In genomic region chrX:146224442-146224841, GRCh38 we compare ENCODE assay signal across 14 cellular contexts.
DNase-seq lines count a peak whose midpoint lies in the region; ATAC-seq and TF ChIP-seq lines count a peak whose summit lies in the region.
"Had no signal": no experiment of that assay in that cellular context is flagged by ENCODE, and none has a peak within 500 bp of the region (broad histone marks: within the 10 kb centered on the region; RNA-seq: fewer than 3 reads in every experiment).

No MANE protein-coding gene starts in this region.

- H3K27me3 Mint-ChIP-seq in nephron progenitor cell (ENCODE audit: low read depth, poor library complexity) = no peaks in the 10 kb centered on the region
- no peaks in the 10 kb centered on the region for H3K27me3 Mint-ChIP-seq in activated T-helper 17 cell treated with anti-CD3 and anti-CD28 coated beads, Interleukin-2, amount 50 U/mL, for 72 hours
- no peaks in the 10 kb centered on the region for H3K27me3 Mint-ChIP-seq in naive thymus-derived CD8-positive, alpha-beta T cell

- no peak overlapping the region for H3K27ac Mint-ChIP-seq in nephron progenitor cell
- H3K27ac Mint-ChIP-seq in activated T-helper 17 cell treated with anti-CD3 and anti-CD28 coated beads, Interleukin-2, amount 50 U/mL, for 72 hours = no peak overlapping the region
- no peak overlapping the region for H3K27ac Mint-ChIP-seq in naive thymus-derived CD8-positive, alpha-beta T cell

- ATAC-seq in activated T-helper 17 cell treated with anti-CD3 and anti-CD28 coated beads, Interleukin-2, amount 50 U/mL, for 72 hours (replicated peaks) = no peak
- ATAC-seq in naive thymus-derived CD8-positive, alpha-beta T cell = no peak
- ATAC-seq: K562 had no signal

- DNase-seq in NCI-H1105 treated with DMSO at 0.1 percent for 48 hours (lab: John Stamatoyannopoulos, UW) (peak; percentile 4), NCI-H1105 (lab: John Stamatoyannopoulos, UW) (no peak), SW480 (ENCODE audit: low spot score) (peak; percentile 1), nephron progenitor cell (no peak), OCI-M2 (lab: John Stamatoyannopoulos, UW; ENCODE audit: unreplicated experiment) (no peak)
- no peak for DNase-seq in naive thymus-derived CD8-positive, alpha-beta T cell
- DNase-seq: activated CD4-positive, alpha-beta T cell treated with anti-CD3 and anti-CD28 coated beads, Interleukin-2, amount 50 U/mL, for 1 hour; Caco-2; stimulated activated CD4-positive, alpha-beta T cell treated with anti-CD3 and anti-CD28 coated beads, Interleukin-15, amount 100 ng/mL, for 24 hours; T1000; thyroid gland had no signal

- H3K4me1 Mint-ChIP-seq in nephron progenitor cell = no peaks in the 10 kb centered on the region
- no peaks in the 10 kb centered on the region for H3K4me1 Mint-ChIP-seq in activated T-helper 17 cell treated with anti-CD3 and anti-CD28 coated beads, Interleukin-2, amount 50 U/mL, for 72 hours
- no peaks in the 10 kb centered on the region for H3K4me1 Mint-ChIP-seq in naive thymus-derived CD8-positive, alpha-beta T cell

- no peaks in the 10 kb centered on the region for H3K36me3 Mint-ChIP-seq in nephron progenitor cell (ENCODE audit: low read depth)
- no peaks in the 10 kb centered on the region for H3K36me3 Mint-ChIP-seq in activated T-helper 17 cell treated with anti-CD3 and anti-CD28 coated beads, Interleukin-2, amount 50 U/mL, for 72 hours (ENCODE audit: low read depth)
- peaks cover 0 to 3% (median 0%) of the 10 kb centered on the region in 3 donors for H3K36me3 Mint-ChIP-seq in naive thymus-derived CD8-positive, alpha-beta T cell

- POLR2A ChIA-PET in naive thymus-derived CD8-positive, alpha-beta T cell (lab: Charles Lee) = no interaction called here

- 0 out of 2 replicates have a peak, but pooled peaks have one; percentile 14 for TF ChIP-seq CTCF in LNCAP (IDR thresholded peaks at IDR 0.05)
- peak; percentile 27 for TF ChIP-seq CTCF in nephron progenitor cell (IDR thresholded peaks at IDR 0.05)

- H3K9me3 Mint-ChIP-seq in nephron progenitor cell = peaks cover 43% of the 10 kb centered on the region
- peaks cover 7% of the 10 kb centered on the region for H3K9me3 Mint-ChIP-seq in activated T-helper 17 cell treated with anti-CD3 and anti-CD28 coated beads, Interleukin-2, amount 50 U/mL, for 72 hours
- H3K9me3 Mint-ChIP-seq in naive thymus-derived CD8-positive, alpha-beta T cell = peaks cover 0 to 22% (median 4%) of the 10 kb centered on the region in 9 donors

- H3K4me3 Mint-ChIP-seq in nephron progenitor cell = no peak overlapping the region
- H3K4me3 Mint-ChIP-seq in activated T-helper 17 cell treated with anti-CD3 and anti-CD28 coated beads, Interleukin-2, amount 50 U/mL, for 72 hours = no peak overlapping the region
- H3K4me3 Mint-ChIP-seq in naive thymus-derived CD8-positive, alpha-beta T cell = no peak overlapping the region

Comparison
In these comparisons a context has a peak if more than half of its experiments do, and no peak if none do; other contexts are left out.
1. DNase-seq: peak in NCI-H1105 treated with DMSO at 0.1 percent for 48 hours (single experiment) and SW480 (single experiment); none in NCI-H1105 (single experiment), nephron progenitor cell (single experiment), naive thymus-derived CD8-positive, alpha-beta T cell (0 of 10) and OCI-M2 (single experiment).